9 cellular contexts compared by ENCODE assay signal in the genomic region with DNA sequence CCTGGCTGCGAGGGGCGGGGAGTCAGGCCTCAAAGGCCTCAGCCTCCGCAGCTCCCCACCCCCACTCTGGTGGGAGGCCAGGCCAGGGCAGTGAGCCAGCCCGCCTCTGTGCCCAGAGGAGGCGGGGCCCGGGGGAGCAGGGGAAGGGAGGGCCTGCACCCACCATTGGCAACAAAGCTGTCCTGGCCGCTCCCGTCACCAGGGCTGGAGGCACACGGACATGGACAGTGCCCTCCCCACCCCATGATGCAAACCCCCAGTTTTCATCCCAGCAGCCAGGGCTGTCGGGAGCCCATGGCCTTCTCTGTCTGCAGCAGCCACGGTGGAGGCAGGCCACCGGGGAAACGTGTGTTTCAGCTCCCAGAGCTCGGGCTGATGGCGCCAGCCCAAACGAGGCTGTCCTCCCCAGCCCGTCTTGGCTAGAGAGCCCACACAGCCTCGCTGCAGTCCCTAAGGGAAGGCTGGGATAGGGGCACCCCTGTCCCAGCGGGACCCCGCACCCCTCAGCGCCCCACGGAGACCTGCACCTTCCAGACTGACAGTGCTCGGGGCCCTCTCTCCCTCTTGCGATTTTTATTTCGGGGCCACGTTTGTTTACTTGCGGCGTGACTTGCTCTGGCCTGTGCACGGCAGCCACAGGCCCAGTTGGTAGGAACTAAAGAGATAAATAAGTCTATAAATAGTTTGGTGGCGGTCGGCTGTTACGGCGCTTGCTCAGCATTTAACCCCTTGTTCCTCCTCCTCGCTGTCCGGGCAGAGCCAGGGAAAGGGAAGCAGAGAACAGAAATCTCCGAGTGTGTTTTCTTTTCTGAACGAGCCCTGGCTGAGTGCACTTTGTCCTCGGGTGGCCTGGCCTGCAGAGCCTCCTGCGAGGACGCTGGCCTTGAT.
DNase-seq lines count a peak whose midpoint lies in the region; ATAC-seq and TF ChIP-seq lines count a peak whose summit lies in the region.
"Had no signal": no experiment of that assay in that cellular context is flagged by ENCODE, and none has a peak within 500 bp of the region (broad histone marks: within the 10 kb centered on the region; RNA-seq: fewer than 3 reads in every experiment).

No MANE protein-coding gene starts in this region.

- peak overlapping the region in 1 of 6 donors; percentile 82 for H3K27ac Mint-ChIP-seq in naive B cell
- H3K27ac Mint-ChIP-seq: CD4-positive, CD25-positive, alpha-beta regulatory T cell had no signal

- peaks cover 0 to 18% of the 10 kb centered on the region in 2 donors for H3K4me1 ChIP-seq in esophagus (ENCODE audit: control insufficient read depth in 2 of 2, insufficient read depth in 2 of 2, low read length in 1 of 2)

- H3K4me3 ChIP-seq in AG04450 (ENCODE audit: low read depth, low read length) (peak overlapping the region; percentile 13; the same call in 1 of the 2 replicates), esophagus (ENCODE audit: low read depth in 1 of 2, low read length in 2 of 2) (peak overlapping the region in 1 of 2 donors; percentile 4)

- 3% methylated on average over 40 of the region's 40 CpGs for WGBS in esophagus, 2 donors

- POLR2A ChIA-PET in AG04450 (lab: Yijun Ruan, JAX) = no interaction called here

- DNase-seq in AG04450 (ENCODE audit: low read depth, low spot score) (peak; percentile 2), NCI-H2227 (lab: John Stamatoyannopoulos, UW; ENCODE audit: unreplicated experiment) (peak; percentile 69), naive B cell (no peak), HCEC 1CT (no peak), dedifferentiated amniotic fluid mesenchymal stem cell (ENCODE audit: extremely low spot score) (no peak)
- DNase-seq: CD4-positive, CD25-positive, alpha-beta regulatory T cell had no signal

- H3K9me3 ChIP-seq in AG04450 (ENCODE audit: control insufficient read depth, insufficient read depth, low read length) (peaks cover 11% of the 10 kb centered on the region; the same call in 1 of the 2 replicates), esophagus (ENCODE audit: control insufficient read depth in 2 of 2, insufficient read depth in 1 of 2, low read depth in 1 of 2, low read length in 1 of 2) (no peaks in the 10 kb centered on the region)

- peaks cover 23 to 36% (median 25%) of the 10 kb centered on the region in 3 donors for H3K27me3 Mint-ChIP-seq in naive B cell
- H3K27me3 Mint-ChIP-seq: CD4-positive, CD25-positive, alpha-beta regulatory T cell had no signal

- H3K36me3 Mint-ChIP-seq in naive B cell = no peaks in the 10 kb centered on the region
- H3K36me3 Mint-ChIP-seq: CD4-positive, CD25-positive, alpha-beta regulatory T cell had no signal

- H3K4me3 Mint-ChIP-seq in naive B cell = peak overlapping the region in 6 of 8 donors; percentile 52 to 89 (median 74)

- H3K36me3 ChIP-seq in esophagus (ENCODE audit: control insufficient read depth in 2 of 2, insufficient read depth in 2 of 2, low read length in 1 of 2) = no peaks in the 10 kb centered on the region

- H3K27me3 ChIP-seq in AG04450 (ENCODE audit: control insufficient read depth, insufficient read depth, low read length) = peaks cover 3% of the 10 kb centered on the region
- H3K27me3 ChIP-seq in esophagus (ENCODE audit: control insufficient read depth in 1 of 2, insufficient read depth in 2 of 2, low read length in 2 of 2) = no peaks in the 10 kb centered on the region

- peaks cover 0 to 16% (median 13%) of the 10 kb centered on the region in 3 donors for H3K4me1 Mint-ChIP-seq in naive B cell
- H3K4me1 Mint-ChIP-seq: CD4-positive, CD25-positive, alpha-beta regulatory T cell had no signal

- no peak for ATAC-seq in naive B cell (ENCODE audit: low read depth in 2 of 2)
- ATAC-seq in GM21529 (IDR thresholded peaks at IDR 0.05; ENCODE audit: unreplicated experiment) = no peak
- no peak for ATAC-seq in HG02588 (IDR thresholded peaks at IDR 0.05; ENCODE audit: unreplicated experiment)

- H3K27ac ChIP-seq in AG04450 (ENCODE audit: low read depth, low read length) = peak overlapping the region; percentile 39
- peak overlapping the region; percentile 52 to 68 for H3K27ac ChIP-seq in esophagus (ENCODE audit: low read depth in 2 of 2, low read length in 1 of 2)

- no peak for TF ChIP-seq CTCF in AG04450 (IDR thresholded peaks at IDR 0.05; ENCODE audit: low read depth, low read length)

- H3K9me3 Mint-ChIP-seq in naive B cell = no peaks in the 10 kb centered on the region

- CTCF ChIA-PET in AG04450 (lab: Charles Lee) = no interaction called here

Comparison
In these comparisons a context has a peak if more than half of its experiments do, and no peak if none do; other contexts are left out.
1. DNase-seq: peak in AG04450 (single experiment) and NCI-H2227 (single experiment); none in naive B cell (single experiment), HCEC 1CT (single experiment) and dedifferentiated amniotic fluid mesenchymal stem cell (single experiment).